15 cellular contexts compared by ENCODE assay signal in the genomic region with DNA sequence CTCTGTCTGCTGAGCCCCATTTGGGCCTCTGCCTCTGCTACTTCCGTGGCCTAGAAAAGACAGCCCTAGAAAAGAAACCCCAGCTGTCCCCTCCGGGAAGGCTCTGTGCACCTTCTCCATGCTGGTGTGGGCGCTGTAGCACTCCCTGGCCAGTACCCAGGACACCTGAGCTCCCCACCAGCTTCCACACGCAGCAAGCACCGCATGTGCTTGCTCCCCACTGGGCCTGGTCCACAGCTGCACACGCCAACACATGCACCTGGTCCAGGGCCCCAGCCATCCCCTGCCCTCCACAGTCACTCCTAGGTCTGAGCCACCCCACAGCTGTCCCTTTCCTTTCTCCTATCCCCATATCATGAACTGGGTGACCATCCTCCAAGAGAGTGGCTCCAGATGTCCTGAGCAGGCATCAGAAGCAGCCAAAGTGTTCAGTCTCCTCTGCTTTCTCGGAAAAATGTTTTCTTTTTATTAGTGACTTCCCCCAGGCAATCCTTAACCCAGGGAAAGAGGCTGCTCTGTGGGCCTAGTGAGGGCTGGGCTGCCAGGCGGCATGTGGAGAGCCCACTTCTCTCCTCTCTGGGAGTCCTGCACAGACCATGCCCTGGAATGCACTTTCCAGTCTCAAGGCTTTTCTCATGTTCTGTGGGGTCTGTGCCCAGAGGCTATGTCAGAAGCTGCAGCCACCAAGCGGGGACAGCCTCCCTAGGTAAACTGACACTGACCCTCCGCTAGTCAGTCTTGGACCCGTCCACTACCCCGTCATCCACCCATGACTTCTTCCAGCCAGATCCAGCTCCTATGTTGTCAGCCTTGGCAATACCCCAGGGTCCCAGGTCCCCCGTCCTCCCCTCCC.
DNase-seq lines count a peak whose midpoint lies in the region; ATAC-seq and TF ChIP-seq lines count a peak whose summit lies in the region.
"Had no signal": no experiment of that assay in that cellular context is flagged by ENCODE, and none has a peak within 500 bp of the region (broad histone marks: within the 10 kb centered on the region; RNA-seq: fewer than 3 reads in every experiment).

No MANE protein-coding gene starts in this region.

- H3K36me3 ChIP-seq in psoas muscle (ENCODE audit: insufficient read depth in 1 of 2, low read depth in 1 of 2) (no peaks in the 10 kb centered on the region), endodermal cell (ENCODE audit: control insufficient read depth, insufficient read depth, low read length) (no peaks in the 10 kb centered on the region)

- no peak overlapping the region for H3K9ac ChIP-seq in endodermal cell (ENCODE audit: extremely low read depth, low read length, poor library complexity, severe bottlenecking)

- peak; percentile 23 to 74 (median 66) for ATAC-seq in psoas muscle
- ATAC-seq: K562 had no signal

- H3K4me1 Mint-ChIP-seq in brain (peaks cover 88% of the 10 kb centered on the region), type B pancreatic cell (ENCODE audit: unreplicated experiment) (peaks cover 61% of the 10 kb centered on the region), endodermal cell (peaks cover 9% of the 10 kb centered on the region)
- H3K4me1 Mint-ChIP-seq: B cell had no signal

- peaks cover 9% of the 10 kb centered on the region for H3K27me3 Mint-ChIP-seq in brain
- H3K27me3 Mint-ChIP-seq in type B pancreatic cell = peaks cover 6% of the 10 kb centered on the region
- H3K27me3 Mint-ChIP-seq in endodermal cell (ENCODE audit: insufficient read depth) = peaks cover 3% of the 10 kb centered on the region

- intact Hi-C loops in psoas muscle (cut with DNase I) = loop anchor here (1.0 to 10.0 kb wide), 3 partner anchors 46 to 236 kb away; no protein-coding TSS in a partner anchor

- peak overlapping the region; percentile 88 for H3K27ac ChIP-seq in psoas muscle
- H3K27ac ChIP-seq in endodermal cell (ENCODE audit: low read depth, low read length) = no peak overlapping the region
- H3K27ac ChIP-seq: HL-60 had no signal

- 31 to 38% (median 36%) methylated on average over 13 of the region's 13 CpGs for WGBS in psoas muscle, 3 donors
- WGBS in endodermal cell (ENCODE audit: insufficient coverage in 1 of 2, insufficient read length in 1 of 2), 2 experiments = 88 to 91% methylated on average over 2 to 13 of the region's 13 CpGs

- TF ChIP-seq CTCF in brain (conservative IDR thresholded peaks at IDR 0.05) = no peak
- no peak for TF ChIP-seq CTCF in psoas muscle (IDR thresholded peaks at IDR 0.05)
- TF ChIP-seq CTCF in type B pancreatic cell (conservative IDR thresholded peaks at IDR 0.05) = no peak
- no peak for TF ChIP-seq CTCF in endodermal cell (conservative IDR thresholded peaks at IDR 0.05)

- H3K4me3 Mint-ChIP-seq in brain = no peak overlapping the region
- H3K4me3 Mint-ChIP-seq in type B pancreatic cell = peak overlapping the region; percentile 19
- H3K4me3 Mint-ChIP-seq in endodermal cell = no peak overlapping the region
- H3K4me3 Mint-ChIP-seq: B cell; CD4-positive, alpha-beta T cell had no signal

- H3K4me1 ChIP-seq in psoas muscle (peaks cover 62% of the 10 kb centered on the region), endodermal cell (ENCODE audit: control insufficient read depth, insufficient read depth, low read length) (no peaks in the 10 kb centered on the region)

- H3K9me3 Mint-ChIP-seq in brain (no peaks in the 10 kb centered on the region), type B pancreatic cell (no peaks in the 10 kb centered on the region), endodermal cell (no peaks in the 10 kb centered on the region)
- H3K9me3 Mint-ChIP-seq: CD4-positive, alpha-beta T cell had no signal

- H3K4me3 ChIP-seq in psoas muscle = no peak overlapping the region
- no peak overlapping the region for H3K4me3 ChIP-seq in endodermal cell (ENCODE audit: low read length)
- H3K4me3 ChIP-seq: K562 had no signal

- peak overlapping the region; percentile 40 to 68 (median 47) for H3K27ac Mint-ChIP-seq in brain
- H3K27ac Mint-ChIP-seq in type B pancreatic cell = peak overlapping the region; percentile 14
- H3K27ac Mint-ChIP-seq in endodermal cell = no peak overlapping the region
- H3K27ac Mint-ChIP-seq: B cell; CD4-positive, alpha-beta T cell had no signal

- DNase-seq in medulla oblongata (ENCODE audit: extremely low spot score) (peak; percentile 38), psoas muscle (peak in 1 of 2 donors; percentile 68), type B pancreatic cell (ENCODE audit: extremely low spot score, unreplicated experiment) (no peak), endodermal cell (no peak), dermis blood vessel endothelial cell (no peak), NCI-H2171 (lab: John Stamatoyannopoulos, UW) (no peak)
- DNase-seq: CD4-positive, alpha-beta T cell; DMS79 treated with DMSO at 0.1 percent for 48 hours; NCI-H1092; NCI-H345; NCI-H69 had no signal

- H3K36me3 Mint-ChIP-seq in brain (no peaks in the 10 kb centered on the region), type B pancreatic cell (peaks cover 16% of the 10 kb centered on the region), endodermal cell (ENCODE audit: low read depth) (no peaks in the 10 kb centered on the region)

- no peaks in the 10 kb centered on the region for H3K27me3 ChIP-seq in psoas muscle (ENCODE audit: insufficient read depth in 3 of 3, low read length in 2 of 3)
- no peaks in the 10 kb centered on the region for H3K27me3 ChIP-seq in endodermal cell (ENCODE audit: control insufficient read depth, insufficient read depth, low read length, poor library complexity, severe bottlenecking)

- H3K9me3 ChIP-seq in psoas muscle (no peaks in the 10 kb centered on the region), endodermal cell (ENCODE audit: control insufficient read depth, low read length) (no peaks in the 10 kb centered on the region)
